ENCODE assay signal across 33 cellular contexts in genomic region chr3:147414369-147415135, GRCh38. TPM values are rescaled to one million over a fixed set of nuclear protein-coding genes. Genes with fewer than 3 reads are reported as not detected.
A peak's percentile ranks its signal among the peaks of the same experiment; 100 is the strongest.
DNase-seq lines count a peak whose midpoint lies in the region; ATAC-seq, FAIRE-seq and TF ChIP-seq lines count a peak whose summit lies in the region.
"Had no signal": no experiment of that assay in that cellular context is flagged by ENCODE, and none has a peak within 500 bp of the region (broad histone marks: within the 10 kb centered on the region; RNA-seq: fewer than 3 reads in every experiment).

No MANE protein-coding gene starts in this region.

- H2AK5ac ChIP-seq in H1 (ENCODE audit: low read depth, low read length) = no peak overlapping the region

- H4K91ac ChIP-seq in H1 (replicated peaks; ENCODE audit: insufficient read length, low read length) = no peak overlapping the region

- H3K36me3 ChIP-seq in HUES6 (ENCODE audit: control insufficient read depth, insufficient read depth, low read length) (no peaks in the 10 kb centered on the region), astrocyte (ENCODE audit: insufficient read depth, low read length) (peaks cover 4% of the 10 kb centered on the region), H1 (ENCODE audit: control insufficient read depth in 2 of 4, insufficient read depth in 4 of 4, low read length in 3 of 4) (peaks cover 0 to 4% (median 0%) of the 10 kb centered on the region in 4 experiments; a peak in 1 of 8 replicates), psoas muscle (ENCODE audit: insufficient read depth in 1 of 2, low read depth in 1 of 2) (no peaks in the 10 kb centered on the region)
- H3K36me3 ChIP-seq: left ventricle myocardium inferior, suprapubic skin had no signal

- H3K4me1 Mint-ChIP-seq in astrocyte (ENCODE audit: low read depth, unreplicated experiment) = peaks cover 5% of the 10 kb centered on the region

- ATAC-seq in psoas muscle = no peak
- ATAC-seq: GM12878; sciatic nerve; stimulated activated memory B cell treated with anti-CD40 and anti-IgM and Interleukin-4, amounts not matched to agents 10 μg/mL and 1 μg/mL and 100 μg/mL, for 72 hours; T-helper 17 cell had no signal

- H2AFZ ChIP-seq in astrocyte (ENCODE audit: low read depth, low read length) (no peak overlapping the region), H1 (ENCODE audit: low read length) (no peak overlapping the region)

- intact Hi-C loops in psoas muscle (cut with DNase I) = loop anchor here in 1 of 2 donors (5.0 to 10.0 kb wide), 3 partner anchors 60 to 663 kb away; no protein-coding TSS in a partner anchor

- no peak overlapping the region for H2BK20ac ChIP-seq in H1 (ENCODE audit: low read length)

- H3K4me3 ChIP-seq in HUES6 (ENCODE audit: low read depth, low read length) = peak overlapping the region; percentile 20; the same call in 1 of the 2 replicates
- peak overlapping the region; percentile 38 for H3K4me3 ChIP-seq in astrocyte (ENCODE audit: insufficient read depth, low read depth, low read length)
- H3K4me3 ChIP-seq in H1 (ENCODE audit: extremely low read depth in 1 of 4, insufficient read depth in 2 of 4, low read depth in 3 of 4, low read length in 4 of 4) = peak overlapping the region in 1 of 4 experiments; percentile 35; a peak in 1 of 8 replicates
- peak overlapping the region; percentile 24 for H3K4me3 ChIP-seq in psoas muscle
- H3K4me3 ChIP-seq: GM12878 had no signal

- H3K9me3 ChIP-seq in HUES6 (ENCODE audit: control insufficient read depth, insufficient read depth, low read depth, low read length) (no peaks in the 10 kb centered on the region), astrocyte (ENCODE audit: insufficient read depth, low read depth, low read length) (no peaks in the 10 kb centered on the region), H1 (ENCODE audit: insufficient read depth in 2 of 2, low read depth in 1 of 2, low read length in 1 of 2) (no peaks in the 10 kb centered on the region; a peak in 1 of 4 replicates), psoas muscle (no peaks in the 10 kb centered on the region)
- H3K9me3 ChIP-seq: left ventricle myocardium inferior, suprapubic skin had no signal

- H4K5ac ChIP-seq in H1 (ENCODE audit: insufficient read length, low read depth, low read length) = no peak overlapping the region

- H2BK12ac ChIP-seq in H1 (ENCODE audit: low read depth, low read length) = no peak overlapping the region

- no peaks in the 10 kb centered on the region for H3K79me1 ChIP-seq in H1 (ENCODE audit: low read depth, low read length)

- POLR2A ChIA-PET in H1 (lab: Charles Lee; ENCODE audit: partially characterized antibody) = interaction anchor here (1.3 to 5.8 kb wide), 3 partner anchors 9 to 57 kb away, joined by 3 to 26 read pairs (median 5); no protein-coding TSS in a partner anchor

- peaks cover 12% of the 10 kb centered on the region; the same call in 1 of the 2 replicates for H3K23me2 ChIP-seq in H1 (ENCODE audit: low read depth, low read length)

- no peak overlapping the region for H3K4ac ChIP-seq in H1 (replicated peaks; ENCODE audit: insufficient read length, low read depth, low read length)

- TF ChIP-seq EP300 in H1 (IDR thresholded peaks at IDR 0.05; ENCODE audit: borderline replicate concordance in 1 of 2, low read depth in 2 of 2, low read length in 2 of 2) = no peak

- H3K79me2 ChIP-seq in astrocyte (ENCODE audit: insufficient read depth, low read length) (peaks cover 57% of the 10 kb centered on the region), H1 (ENCODE audit: control insufficient read depth in 1 of 2, insufficient read depth in 2 of 2, low read length in 2 of 2) (no peaks in the 10 kb centered on the region)

- H3K4me2 ChIP-seq in astrocyte (ENCODE audit: low read length) = peak overlapping the region; percentile 88
- H3K4me2 ChIP-seq in H1 (ENCODE audit: insufficient read depth in 1 of 2, low read depth in 2 of 2, low read length in 2 of 2) = peak overlapping the region; percentile 33 to 91; a peak in 2 of 4 replicates

- CTCF ChIA-PET in H1 (lab: Charles Lee; ENCODE audit: partially characterized antibody) = interaction anchor here (0.7 to 17.2 kb wide), 5 partner anchors 21 to 60 kb away, joined by 3 to 485 read pairs (median 4); partner anchors contain the start of gene ZIC4

- no peak overlapping the region for H2BK15ac ChIP-seq in H1 (ENCODE audit: low read length)

- H3K14ac ChIP-seq in H1 (ENCODE audit: insufficient read length) = no peak overlapping the region

- no peak for TF ChIP-seq RAD21 in H1 (IDR thresholded peaks at IDR 0.05 in 1 of 2, conservative IDR thresholded peaks at IDR 0.05 in 1 of 2; ENCODE audit: low read depth in 2 of 2, low read length in 2 of 2)

- no peak for TF ChIP-seq POLR2A in H1 (IDR thresholded peaks at IDR 0.05; ENCODE audit: control extremely low read depth in 1 of 2, low read depth in 2 of 2, low read length in 2 of 2)

- H3K23ac ChIP-seq in H1 (ENCODE audit: insufficient read length) = no peak overlapping the region

- H3K4me1 ChIP-seq in HUES6 (ENCODE audit: control insufficient read depth, insufficient read depth, low read length) (peaks cover 53% of the 10 kb centered on the region), astrocyte (ENCODE audit: insufficient read depth, low read length) (peaks cover 11% of the 10 kb centered on the region), H1 (replicated peaks in 1 of 4; ENCODE audit: control insufficient read depth in 3 of 4, insufficient read depth in 4 of 4, low read length in 3 of 4) (peaks cover 3 to 25% (median 20%) of the 10 kb centered on the region in 4 experiments), psoas muscle (peaks cover 15% of the 10 kb centered on the region)

- no peak overlapping the region for H3K9ac ChIP-seq in HUES6 (ENCODE audit: low read length)
- peak overlapping the region; percentile 47 for H3K9ac ChIP-seq in astrocyte (ENCODE audit: low read length)
- H3K9ac ChIP-seq in H1 (replicated peaks in 1 of 4; ENCODE audit: extremely low read depth in 1 of 4, low read depth in 3 of 4, low read length in 3 of 4) = no peak overlapping the region

- H4K20me1 ChIP-seq in astrocyte (ENCODE audit: insufficient read depth, low read length) = peaks cover 13% of the 10 kb centered on the region
- peaks cover 12 to 21% of the 10 kb centered on the region in 2 experiments for H4K20me1 ChIP-seq in H1 (replicated peaks in 1 of 2; ENCODE audit: control insufficient read depth in 1 of 2, insufficient read depth in 2 of 2, low read length in 2 of 2)

- H3K9me3 Mint-ChIP-seq in astrocyte (ENCODE audit: unreplicated experiment) = peaks cover 12% of the 10 kb centered on the region

- H3K4me3 Mint-ChIP-seq in astrocyte (ENCODE audit: unreplicated experiment) = no peak overlapping the region

- no peak overlapping the region for H3K56ac ChIP-seq in H1 (replicated peaks; ENCODE audit: insufficient read length, low read depth, low read length)

- TF ChIP-seq CTCF in astrocyte (IDR thresholded peaks at IDR 0.05; ENCODE audit: insufficient read depth, low read depth, low read length) = no peak
- TF ChIP-seq CTCF in H1 (IDR thresholded peaks at IDR 0.05; ENCODE audit: control extremely low read depth in 1 of 3, insufficient read depth in 1 of 3, low read depth in 1 of 3, low read length in 3 of 3) = no peak
- no peak for TF ChIP-seq CTCF in psoas muscle (IDR thresholded peaks at IDR 0.05)

- DNase-seq in astrocyte (ENCODE audit: low read depth) = no peak
- DNase-seq in H1 (ENCODE audit: low read depth in 1 of 2, low spot score in 2 of 2) = no peak
- no peak for DNase-seq in psoas muscle
- no peak for DNase-seq in AG08395 (ENCODE audit: low spot score)
- DNase-seq in GF-D8 (lab: John Stamatoyannopoulos, UW) = no peak
- no peak for DNase-seq in NCI-H82 treated with DMSO at 0.1 percent for 48 hours (lab: John Stamatoyannopoulos, UW; ENCODE audit: unreplicated experiment)
- DNase-seq: activated CD4-positive, alpha-beta T cell treated with anti-CD3 and anti-CD28 coated beads for 48 hours; activated T-cell treated with anti-CD3 and anti-CD28 coated beads, Interleukin-2, amount 50 U/mL, for 24 hours; CD4-positive, CD25-positive, alpha-beta regulatory T cell; dermis blood vessel endothelial cell; GOT3; hypothalamus; islet precursor cell; Kasumi-1; left ventricle myocardium inferior; naive B cell; NCI-H1694; NCI-H446 treated with DMSO at 0.1 percent for 48 hours; stimulated activated CD4-positive, alpha-beta T cell treated with anti-CD3 and anti-CD28 coated beads, Interleukin-4, amount 100 ng/mL, for 4 hours; T-helper 17 cell had no signal

- H3K27me3 ChIP-seq in HUES6 (ENCODE audit: control insufficient read depth, insufficient read depth, low read length) (peaks cover 100% of the 10 kb centered on the region), astrocyte (ENCODE audit: insufficient read depth, low read length) (peaks cover 40% of the 10 kb centered on the region), H1 (replicated peaks in 1 of 4; ENCODE audit: control insufficient read depth in 3 of 4, extremely low read depth in 1 of 4, insufficient read depth in 3 of 4, low read length in 3 of 4) (peaks cover 67 to 98% (median 88%) of the 10 kb centered on the region in 4 experiments), psoas muscle (ENCODE audit: insufficient read depth in 3 of 3, low read length in 2 of 3) (peaks cover 0 to 52% (median 7%) of the 10 kb centered on the region in 3 donors)

- peaks cover 84% of the 10 kb centered on the region for H3K27me3 Mint-ChIP-seq in astrocyte (ENCODE audit: low read depth, unreplicated experiment)

- WGBS in H1 (ENCODE audit: extremely low coverage in 1 of 2, insufficient coverage in 1 of 2, insufficient read length in 1 of 2, insufficient replicate concordance in 2 of 2, low coverage in 1 of 2, low lambda C conversion rate in 2 of 2, missing lambda C conversion rate in 1 of 2), 2 experiments = 8% methylated on average over 19 of the region's 19 CpGs; no CpG with 5 or more reads in 1 of the 2 experiments
- WGBS in psoas muscle, 3 donors = 53 to 61% (median 57%) methylated on average over 19 of the region's 19 CpGs

- H4K8ac ChIP-seq in H1 (ENCODE audit: extremely low read depth, insufficient read depth, low read length) = no peak overlapping the region

- H3K18ac ChIP-seq in H1 (ENCODE audit: extremely low read depth, low read length) = no peak overlapping the region

- H3K27ac Mint-ChIP-seq in astrocyte (ENCODE audit: unreplicated experiment) = peak overlapping the region; percentile 14
- H3K27ac Mint-ChIP-seq: activated T-cell treated with anti-CD3 and anti-CD28 coated beads, Interleukin-2, amount 50 U/mL, for 24 hours; CD4-positive, CD25-positive, alpha-beta regulatory T cell; stimulated activated memory B cell treated with anti-CD40 and anti-IgM and Interleukin-4, amounts not matched to agents 10 μg/mL and 1 μg/mL and 100 μg/mL, for 72 hours; T-helper 17 cell had no signal

- H3K27ac ChIP-seq in HUES6 (ENCODE audit: low read depth, low read length) (no peak overlapping the region), astrocyte (ENCODE audit: low read depth, low read length) (peak overlapping the region; percentile 31), H1 (ENCODE audit: low read depth, low read length) (no peak overlapping the region), psoas muscle (peak overlapping the region; percentile 1)
- H3K27ac ChIP-seq: HL-60, left ventricle myocardium inferior, RWPE1, suprapubic skin, VCaP had no signal

- FAIRE-seq in astrocyte (lab: Jason Lieb, UNC) = no peak
- FAIRE-seq in H1 (lab: Jason Lieb, UNC) = no peak
- FAIRE-seq: GM12878 had no signal

- no peak overlapping the region for H2BK120ac ChIP-seq in H1 (replicated peaks; ENCODE audit: low read depth, low read length)

- no peak overlapping the region for H2BK5ac ChIP-seq in H1 (ENCODE audit: low read depth, low read length)

- H3K36me3 Mint-ChIP-seq in astrocyte (ENCODE audit: low read depth, unreplicated experiment) = no peaks in the 10 kb centered on the region
- H3K36me3 Mint-ChIP-seq: CD4-positive, CD25-positive, alpha-beta regulatory T cell had no signal

RNA-seq across cellular contexts. Expression of gene ZIC1, which starts 5.4 kb away (rescaled TPM):
- total RNA-seq in astrocyte (0.19 and 0.30 TPM in 2 replicates), psoas muscle (1 to 10 TPM; 3.5 to 7.3 (median 5.1) TPM)
- 1.5 and 2.2 TPM in 2 replicates for total RNA-seq in H1 (2021; fragmentation: NEBNext Ultra II Directional; extraction: Animal tissue kit (Norgen Biotek cat#: 25700))
- polyA plus RNA-seq in H1 (2011; rRNA removed) (0.80 and 3.6 TPM in 2 replicates), psoas muscle (10 to 100 TPM in 1 of 3 donors, 1 to 10 TPM in 2; 2.3 to 10.2 (median 3.5) TPM)
- 1.7 TPM for polyA plus RNA-seq in H1 (2011; cell fraction: cytosol; rRNA removed)
- 2.7 TPM for polyA plus RNA-seq in H1 (2011; cell fraction: nucleus; rRNA removed)
- 0.27 to 0.77 TPM (median 0.60 TPM) in 4 replicates for polyA plus RNA-seq in H1 (2012, experiment 1 of 2)
- polyA plus RNA-seq in H1 (2012, experiment 2 of 2) = 0.08 TPM
- 1.4 TPM for polyA plus RNA-seq in H1 (2013, experiment 1 of 2)
- polyA plus RNA-seq in H1 (2013, experiment 2 of 2) = 0.75 TPM
- polyA minus RNA-seq in H1 (2011; rRNA and poly(A)+ RNA removed) = 0.07 and 0.47 TPM in 2 replicates
- polyA minus RNA-seq in H1 (2011; cell fraction: cytosol; rRNA and poly(A)+ RNA removed) = 1.6 TPM
- polyA minus RNA-seq in H1 (2011; cell fraction: nucleus; rRNA and poly(A)+ RNA removed) = 2.4 TPM
- total RNA-seq: activated CD8-positive, alpha-beta memory T cell treated with anti-CD3 and anti-CD28 coated beads for 36 hours; CD4-positive, CD25-positive, alpha-beta regulatory T cell; dermis blood vessel endothelial cell; fibroblast of lung; GM12878; left ventricle myocardium inferior; mesenteric fat pad; OCI-LY7; T-helper 17 cell; urinary bladder had no signal
- polyA plus RNA-seq: CD4-positive, CD25-positive, alpha-beta regulatory T cell; GM12878; urinary bladder had no signal

RNA-seq across cellular contexts. Expression of gene ZIC4, which starts 8.2 kb away (rescaled TPM):
- not detected in 2 replicates for total RNA-seq in astrocyte
- total RNA-seq in H1 (2021; fragmentation: NEBNext Ultra II Directional; extraction: Animal tissue kit (Norgen Biotek cat#: 25700)) = 0.13 TPM in 1 of 2 replicates, not detected in the other
- 0.03 and 0.31 TPM in 2 replicates for polyA plus RNA-seq in H1 (2011; rRNA removed)
- polyA plus RNA-seq in H1 (2011; cell fraction: cytosol; rRNA removed) = 0.08 TPM
- polyA plus RNA-seq in H1 (2011; cell fraction: nucleus; rRNA removed) = 0.27 TPM
- polyA plus RNA-seq in H1 (2012, experiment 1 of 2) = 0.27 TPM in 1 of 4 replicates, not detected in the others
- polyA plus RNA-seq in H1 (2012, experiment 2 of 2) = 0.08 TPM
- polyA plus RNA-seq in H1 (2013, experiment 1 of 2) = 0.06 TPM
- 0.06 TPM for polyA plus RNA-seq in H1 (2013, experiment 2 of 2)
- not detected in 2 replicates for polyA minus RNA-seq in H1 (2011; rRNA and poly(A)+ RNA removed)
- not detected for polyA minus RNA-seq in H1 (2011; cell fraction: cytosol; rRNA and poly(A)+ RNA removed)
- polyA minus RNA-seq in H1 (2011; cell fraction: nucleus; rRNA and poly(A)+ RNA removed) = 0.60 TPM
- under 1 TPM; 0.15 to 0.73 (median 0.57) TPM for total RNA-seq in psoas muscle
- under 1 TPM; 0.10 to 1.00 (median 0.13) TPM for polyA plus RNA-seq in psoas muscle
- total RNA-seq: activated CD8-positive, alpha-beta memory T cell treated with anti-CD3 and anti-CD28 coated beads for 36 hours; CD4-positive, CD25-positive, alpha-beta regulatory T cell; dermis blood vessel endothelial cell; fibroblast of lung; GM12878; left ventricle myocardium inferior; mesenteric fat pad; OCI-LY7; suprapubic skin; T-helper 17 cell; urinary bladder had no signal
- polyA plus RNA-seq: CD4-positive, CD25-positive, alpha-beta regulatory T cell; fibroblast of lung; GM12878; urinary bladder had no signal

Comparison
In these comparisons a context has a peak if more than half of its experiments do, and no peak if none do; other contexts are left out.
1. H3K27ac ChIP-seq: peak in astrocyte (single experiment) and psoas muscle (single experiment); none in HUES6 (single experiment) and H1 (single experiment).